Comparison of ENCODE assay signal across 9 cellular contexts in genomic region chrX:116009871-116010710, GRCh38.
A peak's percentile ranks its signal among the peaks of the same experiment; 100 is the strongest.
DNase-seq lines count a peak whose midpoint lies in the region; ATAC-seq and FAIRE-seq lines count a peak whose summit lies in the region.
"Had no signal": no experiment of that assay in that cellular context is flagged by ENCODE, and none has a peak within 500 bp of the region (broad histone marks: within the 10 kb centered on the region; RNA-seq: fewer than 3 reads in every experiment).

No MANE protein-coding gene starts in this region.

- FAIRE-seq in RCC 7860 (lab: Jason Lieb, UNC), result no peak

- no peaks in the 10 kb centered on the region for H3K79me1 ChIP-seq in mesendoderm (ENCODE audit: low read length)
- H3K79me1 ChIP-seq in neuronal stem cell (ENCODE audit: low read depth, low read length), result no peaks in the 10 kb centered on the region

- H2BK5ac ChIP-seq in mesendoderm (ENCODE audit: low read length) (no peak overlapping the region), neuronal stem cell (ENCODE audit: low read length) (no peak overlapping the region)

- no peaks in the 10 kb centered on the region for H3K79me2 ChIP-seq in mesendoderm (ENCODE audit: control insufficient read depth, insufficient read depth, low read length)

- H3K4me2 ChIP-seq in mesendoderm (ENCODE audit: low read length) (no peak overlapping the region), neuronal stem cell (ENCODE audit: insufficient read depth, low read length, poor library complexity, severe bottlenecking) (no peak overlapping the region)

- peaks cover 15% of the 10 kb centered on the region for H3K9me3 Mint-ChIP-seq in activated naive CD4-positive, alpha-beta T cell treated with anti-CD3 and anti-CD28 coated beads, Interleukin-2, amount 10 ng/mL, durations not matched to agents 7 days and 5 days

- H3K4me1 Mint-ChIP-seq in activated naive CD4-positive, alpha-beta T cell treated with anti-CD3 and anti-CD28 coated beads, Interleukin-2, amount 10 ng/mL, durations not matched to agents 7 days and 5 days, result no peaks in the 10 kb centered on the region

- CTCF ChIA-PET in activated naive CD4-positive, alpha-beta T cell treated with anti-CD3 and anti-CD28 coated beads, Interleukin-2, amount 10 ng/mL, durations not matched to agents 7 days and 5 days (lab: Charles Lee), result no interaction called here

- no peaks in the 10 kb centered on the region for H3K9me3 ChIP-seq in neuronal stem cell (replicated peaks in 1 of 2; ENCODE audit: control insufficient read depth in 2 of 2, insufficient read depth in 1 of 2, low read depth in 1 of 2, low read length in 2 of 2)

- no peak overlapping the region for H3K56ac ChIP-seq in mesendoderm (ENCODE audit: low read length)

- no peak overlapping the region for H2BK15ac ChIP-seq in mesendoderm (replicated peaks; ENCODE audit: low read depth)
- H2BK15ac ChIP-seq in neuronal stem cell (ENCODE audit: low read length), result no peak overlapping the region

- no peak overlapping the region for H2AK5ac ChIP-seq in mesendoderm (ENCODE audit: low read length)
- H2AK5ac ChIP-seq in neuronal stem cell (ENCODE audit: low read depth, low read length), result no peak overlapping the region

- H3K18ac ChIP-seq in mesendoderm (ENCODE audit: low read length), result peak overlapping the region; percentile 28
- H3K18ac ChIP-seq in neuronal stem cell (ENCODE audit: low read length), result no peak overlapping the region

- no peak overlapping the region for H3K4me3 Mint-ChIP-seq in activated naive CD4-positive, alpha-beta T cell treated with anti-CD3 and anti-CD28 coated beads, Interleukin-2, amount 10 ng/mL, durations not matched to agents 7 days and 5 days

- WGBS in mesendoderm (ENCODE audit: extremely low coverage, insufficient coverage, low lambda C conversion rate), result no CpG with 5 or more reads among the region's 8 CpGs
- no CpG with 5 or more reads among the region's 8 CpGs for WGBS in neuronal stem cell (ENCODE audit: extremely low coverage in 2 of 2, insufficient read length in 2 of 2, insufficient replicate concordance in 1 of 2), 2 donors

- ATAC-seq in GM18861 (IDR thresholded peaks at IDR 0.05; ENCODE audit: unreplicated experiment) (peak; percentile 83), HG02610 (IDR thresholded peaks at IDR 0.05; ENCODE audit: unreplicated experiment) (peak; percentile 76)

- no peak overlapping the region for H3K4me3 ChIP-seq in mesendoderm (ENCODE audit: low read length)
- H3K4me3 ChIP-seq in neuronal stem cell (ENCODE audit: low read length in 2 of 2), result no peak overlapping the region

- H4K8ac ChIP-seq in mesendoderm (ENCODE audit: low read depth, low read length), result no peak overlapping the region
- no peak overlapping the region for H4K8ac ChIP-seq in neuronal stem cell (ENCODE audit: low read depth, low read length)

- H3K14ac ChIP-seq in neuronal stem cell (ENCODE audit: low read length), result no peak overlapping the region

- H4K91ac ChIP-seq in neuronal stem cell (ENCODE audit: low read depth, low read length, poor library complexity), result no peak overlapping the region

- H3K36me3 ChIP-seq in mesendoderm (ENCODE audit: control insufficient read depth, insufficient read depth, low read length) (no peaks in the 10 kb centered on the region), neuronal stem cell (replicated peaks in 1 of 2; ENCODE audit: control insufficient read depth in 2 of 2, insufficient read depth in 2 of 2, low read length in 2 of 2) (no peaks in the 10 kb centered on the region)

- no peak overlapping the region for H3K27ac Mint-ChIP-seq in activated naive CD4-positive, alpha-beta T cell treated with anti-CD3 and anti-CD28 coated beads, Interleukin-2, amount 10 ng/mL, durations not matched to agents 7 days and 5 days

- H2AFZ ChIP-seq in neuronal stem cell (ENCODE audit: low read length), result no peak overlapping the region

- H3K23ac ChIP-seq in mesendoderm (ENCODE audit: low read length), result no peak overlapping the region
- no peak overlapping the region for H3K23ac ChIP-seq in neuronal stem cell (ENCODE audit: low read depth, low read length, poor library complexity)

- H3K27me3 ChIP-seq in mesendoderm (ENCODE audit: insufficient read depth, low read length, poor library complexity) (no peaks in the 10 kb centered on the region), neuronal stem cell (ENCODE audit: control insufficient read depth in 3 of 3, insufficient read depth in 3 of 3, low read depth in 1 of 3, low read length in 3 of 3) (peaks cover 0 to 38% (median 0%) of the 10 kb centered on the region in 3 experiments)

- H4K5ac ChIP-seq in mesendoderm (ENCODE audit: low read length), result no peak overlapping the region

- H2BK12ac ChIP-seq in neuronal stem cell (ENCODE audit: low read length), result no peak overlapping the region

- DNase-seq in NAMALWA (ENCODE audit: low spot score), result peak; percentile 83
- DNase-seq in mesendoderm, result peak; percentile 11
- DNase-seq in neuronal stem cell (ENCODE audit: low spot score), result no peak
- no peak for DNase-seq in stimulated activated CD4-positive, alpha-beta T cell treated with anti-CD3 and anti-CD28 coated beads, Interleukin-2, amount 100 ng/mL, for 24 hours
- DNase-seq in activated naive CD4-positive, alpha-beta T cell treated with anti-CD3 and anti-CD28 coated beads, Interleukin-2, amount 10 ng/mL, durations not matched to agents 7 days and 5 days, result no peak
- no peak for DNase-seq in RCC 7860 (ENCODE audit: low spot score)
- DNase-seq: IMR-90 had no signal

- H3K4ac ChIP-seq in mesendoderm (ENCODE audit: low read depth, low read length) (no peak overlapping the region), neuronal stem cell (ENCODE audit: low read length) (no peak overlapping the region)

- H3K27me3 Mint-ChIP-seq in activated naive CD4-positive, alpha-beta T cell treated with anti-CD3 and anti-CD28 coated beads, Interleukin-2, amount 10 ng/mL, durations not matched to agents 7 days and 5 days, result no peaks in the 10 kb centered on the region

- H3K27ac ChIP-seq in mesendoderm (ENCODE audit: low read depth, low read length), result no peak overlapping the region
- H3K27ac ChIP-seq in neuronal stem cell (replicated peaks; ENCODE audit: low read length), result no peak overlapping the region

- no peak overlapping the region for H2BK120ac ChIP-seq in mesendoderm (ENCODE audit: low read depth, low read length)
- H2BK120ac ChIP-seq in neuronal stem cell (ENCODE audit: low read depth, low read length), result no peak overlapping the region

- no peaks in the 10 kb centered on the region for H3K36me3 Mint-ChIP-seq in activated naive CD4-positive, alpha-beta T cell treated with anti-CD3 and anti-CD28 coated beads, Interleukin-2, amount 10 ng/mL, durations not matched to agents 7 days and 5 days

- H3K4me1 ChIP-seq in mesendoderm (ENCODE audit: control insufficient read depth, low read depth, low read length) (no peaks in the 10 kb centered on the region), neuronal stem cell (ENCODE audit: control insufficient read depth in 2 of 2, insufficient read depth in 1 of 2, low read depth in 1 of 2, low read length in 2 of 2) (no peaks in the 10 kb centered on the region)

- H3K9ac ChIP-seq in mesendoderm (ENCODE audit: low read length) (no peak overlapping the region), neuronal stem cell (ENCODE audit: low read depth, low read length, poor library complexity) (no peak overlapping the region)

Comparison
In these comparisons a context has a peak if more than half of its experiments do, and no peak if none do; other contexts are left out.
1. DNase-seq: peak in NAMALWA (single experiment) and mesendoderm (single experiment); none in neuronal stem cell (single experiment), stimulated activated CD4-positive, alpha-beta T cell treated with anti-CD3 and anti-CD28 coated beads, Interleukin-2, amount 100 ng/mL, for 24 hours (0 of 2), activated naive CD4-positive, alpha-beta T cell treated with anti-CD3 and anti-CD28 coated beads, Interleukin-2, amount 10 ng/mL, durations not matched to agents 7 days and 5 days (single experiment) and RCC 7860 (single experiment).